ENCODE assay signal across 21 cellular contexts in the genomic region with DNA sequence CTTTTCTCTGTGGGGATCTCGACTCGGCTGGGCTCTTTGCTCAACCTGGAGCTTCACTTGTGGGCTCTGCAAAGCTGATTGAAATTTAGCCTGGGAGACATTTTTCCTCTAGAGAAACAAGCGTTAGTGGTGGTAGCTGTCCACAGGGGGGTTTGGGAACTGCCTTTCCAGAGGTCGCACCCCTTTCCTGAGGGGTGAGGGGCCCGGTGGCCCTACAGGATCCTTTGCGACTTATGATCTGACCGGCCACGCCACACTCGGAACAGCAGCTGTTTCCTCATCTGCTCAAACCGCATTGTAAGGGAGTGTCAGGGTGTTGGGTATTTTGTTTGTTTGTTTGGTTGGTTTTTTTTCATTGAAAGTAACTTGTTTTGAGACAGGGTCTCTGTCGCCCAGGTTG. TPM values are rescaled to one million over a fixed set of nuclear protein-coding genes. Genes with fewer than 3 reads are reported as not detected.
DNase-seq lines count a peak whose midpoint lies in the region; ATAC-seq, FAIRE-seq and TF ChIP-seq lines count a peak whose summit lies in the region.
"Had no signal": no experiment of that assay in that cellular context is flagged by ENCODE, and none has a peak within 500 bp of the region (broad histone marks: within the 10 kb centered on the region; RNA-seq: fewer than 3 reads in every experiment).

No MANE protein-coding gene starts in this region.

- peak overlapping the region; percentile 34 for H3K27ac Mint-ChIP-seq in activated naive CD8-positive, alpha-beta T cell
- H3K27ac Mint-ChIP-seq in activated naive CD8-positive, alpha-beta T cell treated with anti-CD3 and anti-CD28 coated beads for 36 hours: no peak overlapping the region
- H3K27ac Mint-ChIP-seq in dendritic cell treated with granulocyte-macrophage colony-stimulating factor and Interleukin-4, amounts not matched to agents 40 ng/mL and 50 ng/mL, for 4 days: peak overlapping the region; percentile 23

- no peak overlapping the region for H3K4me3 Mint-ChIP-seq in activated naive CD8-positive, alpha-beta T cell
- H3K4me3 Mint-ChIP-seq in activated naive CD8-positive, alpha-beta T cell treated with anti-CD3 and anti-CD28 coated beads for 36 hours: no peak overlapping the region
- H3K4me3 Mint-ChIP-seq in dendritic cell treated with granulocyte-macrophage colony-stimulating factor and Interleukin-4, amounts not matched to agents 40 ng/mL and 50 ng/mL, for 4 days: no peak overlapping the region

- ATAC-seq in sciatic nerve: no peak
- ATAC-seq: A549, SK-N-SH treated with all-trans-retinoic acid at 6 μM for 48 hours had no signal

- H3K4me1 Mint-ChIP-seq in activated naive CD8-positive, alpha-beta T cell (ENCODE audit: low read depth): peaks cover 24% of the 10 kb centered on the region
- H3K4me1 Mint-ChIP-seq in activated naive CD8-positive, alpha-beta T cell treated with anti-CD3 and anti-CD28 coated beads for 36 hours: peaks cover 19% of the 10 kb centered on the region
- H3K4me1 Mint-ChIP-seq in dendritic cell treated with granulocyte-macrophage colony-stimulating factor and Interleukin-4, amounts not matched to agents 40 ng/mL and 50 ng/mL, for 4 days (ENCODE audit: low read depth): peaks cover 38% of the 10 kb centered on the region

- no peak for FAIRE-seq in D721Med (lab: Jason Lieb, UNC)
- FAIRE-seq: A549, GM12891, GM19239, RCC 7860 had no signal

- peaks cover 4% of the 10 kb centered on the region for H3K36me3 Mint-ChIP-seq in activated naive CD8-positive, alpha-beta T cell
- peaks cover 11% of the 10 kb centered on the region for H3K36me3 Mint-ChIP-seq in activated naive CD8-positive, alpha-beta T cell treated with anti-CD3 and anti-CD28 coated beads for 36 hours
- no peaks in the 10 kb centered on the region for H3K36me3 Mint-ChIP-seq in dendritic cell treated with granulocyte-macrophage colony-stimulating factor and Interleukin-4, amounts not matched to agents 40 ng/mL and 50 ng/mL, for 4 days (ENCODE audit: low read depth)

- DNase-seq in activated naive CD8-positive, alpha-beta T cell treated with anti-CD3 and anti-CD28 coated beads for 36 hours: no peak
- DNase-seq in HL-60 (ENCODE audit: low read depth in 1 of 2, low spot score in 1 of 2) (peak in 1 of 2 experiments; percentile 63), sciatic nerve (ENCODE audit: low spot score) (peak; percentile 25), D721Med (ENCODE audit: insufficient read length, low spot score) (no peak), A172 (ENCODE audit: low spot score) (no peak)
- DNase-seq in activated CD4-positive, alpha-beta T cell treated with anti-CD3 and anti-CD28 coated beads for 1 hour: no peak
- DNase-seq: DMS53, MG63, NCI-H1436, NCI-H2029 treated with DMSO at 0.1 percent for 48 hours, NCI-H510A, SHP77 had no signal

- intact Hi-C loops in dendritic cell treated with granulocyte-macrophage colony-stimulating factor and Interleukin-4, amounts not matched to agents 40 ng/mL and 50 ng/mL, for 4 days (cut with micrococcal nuclease): no loop called here
- intact Hi-C loops in sciatic nerve (cut with DNase I): no loop called here

- no peaks in the 10 kb centered on the region for H3K27me3 ChIP-seq in HL-60 (ENCODE audit: insufficient read depth, poor library complexity, severe bottlenecking)
- H3K27me3 ChIP-seq: MG63 had no signal

- TF ChIP-seq CTCF in HL-60 (IDR thresholded peaks at IDR 0.05; ENCODE audit: insufficient read depth, low read length) (no peak), D721Med (IDR thresholded peaks at IDR 0.05; ENCODE audit: insufficient read depth, missing control alignments) (no peak)

- H3K4me3 ChIP-seq in HL-60 (replicated peaks; ENCODE audit: insufficient read depth, low read length): no peak overlapping the region
- H3K4me3 ChIP-seq: A549, MG63 had no signal

- H3K9me3 Mint-ChIP-seq in activated naive CD8-positive, alpha-beta T cell (ENCODE audit: low read depth): no peaks in the 10 kb centered on the region
- no peaks in the 10 kb centered on the region for H3K9me3 Mint-ChIP-seq in activated naive CD8-positive, alpha-beta T cell treated with anti-CD3 and anti-CD28 coated beads for 36 hours
- H3K9me3 Mint-ChIP-seq in dendritic cell treated with granulocyte-macrophage colony-stimulating factor and Interleukin-4, amounts not matched to agents 40 ng/mL and 50 ng/mL, for 4 days: no peaks in the 10 kb centered on the region

- no peaks in the 10 kb centered on the region for H3K27me3 Mint-ChIP-seq in activated naive CD8-positive, alpha-beta T cell
- H3K27me3 Mint-ChIP-seq in activated naive CD8-positive, alpha-beta T cell treated with anti-CD3 and anti-CD28 coated beads for 36 hours: no peaks in the 10 kb centered on the region
- peaks cover 31% of the 10 kb centered on the region for H3K27me3 Mint-ChIP-seq in dendritic cell treated with granulocyte-macrophage colony-stimulating factor and Interleukin-4, amounts not matched to agents 40 ng/mL and 50 ng/mL, for 4 days

- peak overlapping the region; percentile 83 for H3K27ac ChIP-seq in HL-60 (replicated peaks)
- H3K27ac ChIP-seq: A549, KMS-11 had no signal

RNA-seq across cellular contexts. Expression of a gene that starts 21.0 kb away (rescaled TPM):
- under 1 TPM in 1 of 2 experiments, not detected in 1; 0.31 TPM for total RNA-seq in activated naive CD8-positive, alpha-beta T cell treated with anti-CD3 and anti-CD28 coated beads for 36 hours
- not detected for total RNA-seq in sciatic nerve
- not detected in 2 replicates for total RNA-seq in A172 (2014; rRNA removed; shearing (Covaris generic))
- total RNA-seq: G401 had no signal

RNA-seq across cellular contexts. Expression of a gene that starts 30.8 kb away (rescaled TPM):
- 100 to 1,000 TPM; 106 to 108 TPM for total RNA-seq in activated naive CD8-positive, alpha-beta T cell treated with anti-CD3 and anti-CD28 coated beads for 36 hours
- 36.5 TPM for total RNA-seq in sciatic nerve
- 182 and 204 TPM in 2 replicates for total RNA-seq in A172 (2014; rRNA removed; shearing (Covaris generic))

RNA-seq across cellular contexts. Expression of a gene that starts 31.7 kb away (rescaled TPM):
- total RNA-seq in activated naive CD8-positive, alpha-beta T cell treated with anti-CD3 and anti-CD28 coated beads for 36 hours: 100 to 1,000 TPM; 627 to 631 TPM
- 107 TPM for total RNA-seq in sciatic nerve
- total RNA-seq in A172 (2014; rRNA removed; shearing (Covaris generic)): 396 and 430 TPM in 2 replicates

RNA-seq across cellular contexts. Expression of a gene that starts 59.3 kb away (rescaled TPM):
- 10 to 100 TPM; 67.8 to 68.4 TPM for total RNA-seq in activated naive CD8-positive, alpha-beta T cell treated with anti-CD3 and anti-CD28 coated beads for 36 hours
- total RNA-seq in sciatic nerve: 55.3 TPM
- total RNA-seq in A172 (2014; rRNA removed; shearing (Covaris generic)): 45.3 and 46.1 TPM in 2 replicates
